ENCODE assay signal across 1 cellular context in the genomic region with DNA sequence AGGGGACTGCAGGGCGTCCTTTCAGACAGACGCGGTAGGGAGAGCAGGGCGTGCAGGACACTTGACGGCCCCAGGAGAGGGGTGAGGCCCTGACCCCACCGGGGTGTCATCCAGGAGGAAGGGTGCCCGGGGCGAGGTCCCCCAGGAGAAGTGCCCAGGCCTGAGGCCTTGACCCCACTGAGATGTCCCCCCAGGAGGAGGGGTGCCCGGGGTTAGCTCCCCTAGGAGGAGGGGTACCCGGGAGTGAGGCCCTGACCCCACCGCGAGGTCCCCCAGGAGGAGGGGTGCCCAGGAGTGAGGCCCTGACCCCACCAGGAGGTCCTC.
TF ChIP-seq lines count a peak whose summit lies in the region.

No MANE protein-coding gene starts in this region.

TF ChIP-seq in GM12878, 131 proteins besides CTCF, POLR2A, EP300 and RAD21 (continued from another document):
- TF ChIP-seq, protein P1, sequence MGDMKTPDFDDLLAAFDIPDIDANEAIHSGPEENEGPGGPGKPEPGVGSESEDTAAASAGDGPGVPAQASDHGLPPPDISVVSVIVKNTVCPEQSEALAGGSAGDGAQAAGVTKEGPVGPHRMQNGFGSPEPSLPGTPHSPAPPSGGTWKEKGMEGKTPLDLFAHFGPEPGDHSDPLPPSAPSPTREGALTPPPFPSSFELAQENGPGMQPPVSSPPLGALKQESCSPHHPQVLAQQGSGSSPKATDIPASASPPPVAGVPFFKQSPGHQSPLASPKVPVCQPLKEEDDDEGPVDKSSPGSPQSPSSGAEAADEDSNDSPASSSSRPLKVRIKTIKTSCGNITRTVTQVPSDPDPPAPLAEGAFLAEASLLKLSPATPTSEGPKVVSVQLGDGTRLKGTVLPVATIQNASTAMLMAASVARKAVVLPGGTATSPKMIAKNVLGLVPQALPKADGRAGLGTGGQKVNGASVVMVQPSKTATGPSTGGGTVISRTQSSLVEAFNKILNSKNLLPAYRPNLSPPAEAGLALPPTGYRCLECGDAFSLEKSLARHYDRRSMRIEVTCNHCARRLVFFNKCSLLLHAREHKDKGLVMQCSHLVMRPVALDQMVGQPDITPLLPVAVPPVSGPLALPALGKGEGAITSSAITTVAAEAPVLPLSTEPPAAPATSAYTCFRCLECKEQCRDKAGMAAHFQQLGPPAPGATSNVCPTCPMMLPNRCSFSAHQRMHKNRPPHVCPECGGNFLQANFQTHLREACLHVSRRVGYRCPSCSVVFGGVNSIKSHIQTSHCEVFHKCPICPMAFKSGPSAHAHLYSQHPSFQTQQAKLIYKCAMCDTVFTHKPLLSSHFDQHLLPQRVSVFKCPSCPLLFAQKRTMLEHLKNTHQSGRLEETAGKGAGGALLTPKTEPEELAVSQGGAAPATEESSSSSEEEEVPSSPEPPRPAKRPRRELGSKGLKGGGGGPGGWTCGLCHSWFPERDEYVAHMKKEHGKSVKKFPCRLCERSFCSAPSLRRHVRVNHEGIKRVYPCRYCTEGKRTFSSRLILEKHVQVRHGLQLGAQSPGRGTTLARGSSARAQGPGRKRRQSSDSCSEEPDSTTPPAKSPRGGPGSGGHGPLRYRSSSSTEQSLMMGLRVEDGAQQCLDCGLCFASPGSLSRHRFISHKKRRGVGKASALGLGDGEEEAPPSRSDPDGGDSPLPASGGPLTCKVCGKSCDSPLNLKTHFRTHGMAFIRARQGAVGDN (IDR thresholded peaks at IDR 0.05) = no peak
- TF ChIP-seq NR2F1 (conservative IDR thresholded peaks at IDR 0.05) = 0 out of 2 replicates have a peak, but pooled peaks have one; percentile 6
